Comparison of ENCODE assay signal across 9 cellular contexts in genomic region chr11:117815262-117815803, GRCh38. TPM values are rescaled to one million over a fixed set of nuclear protein-coding genes. Genes with fewer than 3 reads are reported as not detected.
DNase-seq lines count a peak whose midpoint lies in the region; ATAC-seq, FAIRE-seq and TF ChIP-seq lines count a peak whose summit lies in the region.
"Had no signal": no experiment of that assay in that cellular context is flagged by ENCODE, and none has a peak within 500 bp of the region (broad histone marks: within the 10 kb centered on the region; RNA-seq: fewer than 3 reads in every experiment).

No MANE protein-coding gene starts in this region.

- H3K9me3 ChIP-seq in NT2/D1 (ENCODE audit: insufficient read depth, low read length) (no peaks in the 10 kb centered on the region), lung (ENCODE audit: control insufficient read depth in 2 of 2, insufficient read depth in 1 of 2, low read length in 1 of 2) (no peaks in the 10 kb centered on the region)

- H3K4me1 ChIP-seq in NT2/D1 (ENCODE audit: insufficient read depth, insufficient read length) (peaks cover 23% of the 10 kb centered on the region), lung (ENCODE audit: control insufficient read depth in 2 of 2, insufficient read depth in 2 of 2, low read length in 2 of 2) (peaks cover 0 to 10% of the 10 kb centered on the region in 2 donors)

- no peak for FAIRE-seq in GM18507 (lab: Jason Lieb, UNC)

- peak overlapping the region; percentile 79 for H3K9ac ChIP-seq in NT2/D1 (ENCODE audit: insufficient read length, low read depth)

- peak; percentile 37 for DNase-seq in GM18507 (ENCODE audit: extremely low spot score, insufficient read length, low read depth)
- DNase-seq in NT2/D1 (ENCODE audit: low read depth, low spot score): no peak
- DNase-seq in lung (ENCODE audit: low spot score): no peak
- DNase-seq in stimulated activated naive CD4-positive, alpha-beta T cell (lab: John Stamatoyannopoulos, UW): peak; percentile 51 to 74 (median 67)
- no peak for DNase-seq in NCI-H2171 (lab: John Stamatoyannopoulos, UW)
- DNase-seq in hepatic stellate cell (ENCODE audit: low spot score): no peak

- H3K9me3 Mint-ChIP-seq in activated T-helper 17 cell treated with anti-CD3 and anti-CD28 coated beads, Interleukin-2, amount 50 U/mL, for 72 hours: no peaks in the 10 kb centered on the region

- 27 to 44% methylated on average over 7 of the region's 7 CpGs for WGBS in lung, 2 donors

- ATAC-seq in HG02840 (IDR thresholded peaks at IDR 0.05; ENCODE audit: low FRiP score, unreplicated experiment) (peak; percentile 48), lung (ENCODE audit: insufficient read depth, low FRiP score) (peak; percentile 28)
- ATAC-seq in activated T-helper 17 cell treated with anti-CD3 and anti-CD28 coated beads, Interleukin-2, amount 50 U/mL, for 72 hours (replicated peaks): peak; percentile 76

- H3K36me3 Mint-ChIP-seq in activated T-helper 17 cell treated with anti-CD3 and anti-CD28 coated beads, Interleukin-2, amount 50 U/mL, for 72 hours (ENCODE audit: low read depth): no peaks in the 10 kb centered on the region

- no peak overlapping the region for H3K4me3 ChIP-seq in NT2/D1 (ENCODE audit: insufficient read length, low read depth)
- H3K4me3 ChIP-seq in lung: no peak overlapping the region

- H3K27me3 ChIP-seq in NT2/D1 (ENCODE audit: insufficient read depth, insufficient read length): no peaks in the 10 kb centered on the region
- H3K27me3 ChIP-seq in lung (ENCODE audit: control insufficient read depth, insufficient read depth): no peaks in the 10 kb centered on the region

- H3K4me1 Mint-ChIP-seq in activated T-helper 17 cell treated with anti-CD3 and anti-CD28 coated beads, Interleukin-2, amount 50 U/mL, for 72 hours: peaks cover 43% of the 10 kb centered on the region

- H3K36me3 ChIP-seq in NT2/D1 (ENCODE audit: insufficient read depth, insufficient read length, low read length): no peaks in the 10 kb centered on the region
- H3K36me3 ChIP-seq in lung (ENCODE audit: control insufficient read depth in 2 of 2, insufficient read depth in 2 of 2, low read length in 2 of 2): no peaks in the 10 kb centered on the region

- no peak for TF ChIP-seq CTCF in lung (IDR thresholded peaks at IDR 0.05; ENCODE audit: control extremely low read depth, extremely low read depth)

- H3K4me3 Mint-ChIP-seq in activated T-helper 17 cell treated with anti-CD3 and anti-CD28 coated beads, Interleukin-2, amount 50 U/mL, for 72 hours: peak overlapping the region; percentile 76

- peak overlapping the region; percentile 92 for H3K27ac Mint-ChIP-seq in activated T-helper 17 cell treated with anti-CD3 and anti-CD28 coated beads, Interleukin-2, amount 50 U/mL, for 72 hours

- peak overlapping the region in 1 of 2 donors; percentile 35 for H3K27ac ChIP-seq in lung (ENCODE audit: low read depth in 1 of 2, low read length in 1 of 2)

- no peaks in the 10 kb centered on the region for H3K27me3 Mint-ChIP-seq in activated T-helper 17 cell treated with anti-CD3 and anti-CD28 coated beads, Interleukin-2, amount 50 U/mL, for 72 hours

RNA-seq across cellular contexts. Expression of gene FXYD2, which starts 9.2 kb away (rescaled TPM):
- total RNA-seq in activated T-helper 17 cell treated with anti-CD3 and anti-CD28 coated beads, Interleukin-2, amount 50 U/mL, for 72 hours: 1 to 10 TPM in 1 of 2 donors, not detected in 1; 1.4 TPM
- total RNA-seq in lung: 1 to 10 TPM; 2.9 to 6.9 TPM
- 1 to 10 TPM; 1.6 to 4.5 TPM for polyA plus RNA-seq in lung
- total RNA-seq: RPMI7951 had no signal

RNA-seq across cellular contexts. Expression of gene DSCAML1, which starts 18.3 kb away (rescaled TPM):
- total RNA-seq in activated T-helper 17 cell treated with anti-CD3 and anti-CD28 coated beads, Interleukin-2, amount 50 U/mL, for 72 hours: 1 to 10 TPM in 1 of 2 donors, not detected in 1; 2.8 TPM
- 1 to 10 TPM; 1.4 to 1.5 TPM for total RNA-seq in lung
- polyA plus RNA-seq in lung: under 1 TPM; 0.18 to 0.79 TPM
- total RNA-seq: RPMI7951 had no signal

Comparison
In these comparisons a context has a peak if more than half of its experiments do, and no peak if none do; other contexts are left out.
1. DNase-seq: peak in GM18507 (single experiment) and stimulated activated naive CD4-positive, alpha-beta T cell (6 of 6); none in NT2/D1 (single experiment), lung (single experiment), NCI-H2171 (single experiment) and hepatic stellate cell (single experiment).
2. Peak in every context shown above with its lines, with median percentiles within 50 percentile points of each other: ATAC-seq.